ENCODE assay signal across 15 cellular contexts in the genomic region with DNA sequence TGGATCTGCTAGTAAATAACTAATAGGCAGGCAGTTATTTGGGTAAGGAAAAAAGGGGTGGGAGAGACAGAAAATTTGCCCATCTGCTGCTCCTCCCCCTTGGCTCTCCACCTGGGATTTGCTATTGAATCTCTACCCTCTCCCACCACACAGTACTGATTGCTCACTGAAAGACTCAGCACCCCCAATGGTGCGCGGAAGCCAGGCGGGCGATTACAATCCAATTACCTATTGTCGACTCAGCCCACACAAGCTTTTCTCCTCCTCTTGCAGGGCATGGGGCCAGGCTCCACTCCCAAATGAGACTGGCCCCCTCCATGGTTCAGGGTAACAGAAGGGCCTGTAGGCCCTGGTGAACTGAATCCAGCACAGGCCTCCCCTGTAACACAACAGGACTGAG. TPM values are rescaled to one million over a fixed set of nuclear protein-coding genes. Genes with fewer than 3 reads are reported as not detected.
DNase-seq lines count a peak whose midpoint lies in the region; ATAC-seq, FAIRE-seq and TF ChIP-seq lines count a peak whose summit lies in the region.
"Had no signal": no experiment of that assay in that cellular context is flagged by ENCODE, and none has a peak within 500 bp of the region (broad histone marks: within the 10 kb centered on the region; RNA-seq: fewer than 3 reads in every experiment).

No MANE protein-coding gene starts in this region.

- no TSS peak for BruUV-seq in K562 (replicated peaks; lab: Mats Ljungman, UMichigan)

- no peaks in the 10 kb centered on the region for H3K9me3 ChIP-seq in HUES64 (ENCODE audit: insufficient read depth, low read depth, low read length)
- H3K9me3 ChIP-seq in K562 (replicated peaks; ENCODE audit: control insufficient read depth, insufficient read depth, low read depth, low read length) = no peaks in the 10 kb centered on the region
- H3K9me3 ChIP-seq: upper lobe of left lung had no signal

- peaks cover 62% of the 10 kb centered on the region for H3K36me3 ChIP-seq in HUES64 (ENCODE audit: insufficient read depth, low read length)
- peaks cover 69% of the 10 kb centered on the region for H3K36me3 ChIP-seq in K562 (ENCODE audit: control insufficient read depth, insufficient read depth, low read length)

- POLR2A ChIA-PET in K562 (lab: Yijun Ruan, JAX) = interaction anchor here (0.6 to 2.4 kb wide), 4 partner anchors 10 to 1744 kb away, joined by 3 to 11 read pairs (median 6); no protein-coding TSS in a partner anchor

- DNase-seq in NCI-H2227 (lab: John Stamatoyannopoulos, UW; ENCODE audit: unreplicated experiment) (peak; percentile 89), K562 (ENCODE audit: extremely low read depth in 1 of 4, low spot score in 3 of 4) (no peak), SW480 (ENCODE audit: low spot score) (no peak), amniotic stem cell (lab: John Stamatoyannopoulos, UW) (no peak)
- DNase-seq in activated CD4-positive, CD25-positive, alpha-beta regulatory T cell treated with anti-CD3 and anti-CD28 coated beads, Interleukin-2, amount 50 U/mL, for 72 hours = no peak
- DNase-seq: NCI-H510A had no signal

- H3K27ac ChIP-seq in 22Rv1 (peak overlapping the region; percentile 100), HUES64 (ENCODE audit: low read depth, low read length) (0 out of 2 replicates have a peak overlapping the region, but pooled peaks have one; percentile 33), K562 (ENCODE audit: extremely low read depth, low read depth, low read length) (no peak overlapping the region)
- H3K27ac ChIP-seq: KMS-11, upper lobe of left lung had no signal

- H3K9me1 ChIP-seq in K562 (ENCODE audit: control insufficient read depth, insufficient read depth, low read length) = no peaks in the 10 kb centered on the region

- no peak for FAIRE-seq in K562 (lab: Jason Lieb, UNC)
- FAIRE-seq: bronchial epithelial cell had no signal

- H3K79me2 ChIP-seq in K562 (ENCODE audit: control insufficient read depth, insufficient read depth, low read length) = peaks cover 21% of the 10 kb centered on the region

- ATAC-seq in K562 (no peak), GM21526 (IDR thresholded peaks at IDR 0.05; ENCODE audit: low FRiP score, unreplicated experiment) (no peak)
- ATAC-seq: activated CD8-positive, alpha-beta T cell treated with anti-CD3 and anti-CD28 coated beads, Interleukin-2, amount 10 ng/mL, durations not matched to agents 7 days and 5 days had no signal

- CTCF ChIA-PET in K562 (lab: Yijun Ruan, JAX; ENCODE audit: low intra/inter-chr PET ratio) = no interaction called here

- peaks cover 24% of the 10 kb centered on the region for H3K4me1 ChIP-seq in HUES64 (ENCODE audit: insufficient read depth, low read length)
- H3K4me1 ChIP-seq in K562 (replicated peaks in 1 of 2; ENCODE audit: control insufficient read depth in 2 of 2, insufficient read depth in 2 of 2, low read length in 2 of 2) = peaks cover 26 to 30% of the 10 kb centered on the region in 2 experiments; a peak in 4 of 5 replicates

- H3K27me3 ChIP-seq in HUES64 (ENCODE audit: insufficient read depth, low read length) = no peaks in the 10 kb centered on the region
- no peaks in the 10 kb centered on the region for H3K27me3 ChIP-seq in K562 (ENCODE audit: control insufficient read depth in 2 of 2, insufficient read depth in 2 of 2, low read length in 2 of 2)
- H3K27me3 ChIP-seq: upper lobe of left lung had no signal

- H2AFZ ChIP-seq in K562 (ENCODE audit: low read depth, low read length) = no peak overlapping the region

- H3K4me3 ChIP-seq in HUES64 (ENCODE audit: low read length) (no peak overlapping the region), K562 (no peak overlapping the region)
- H3K4me3 ChIP-seq: upper lobe of left lung had no signal

- in situ Hi-C loops in K562 (cut with MboI) = no loop called here

- WGBS in HUES64 = 93% methylated on average over 5 of the region's 5 CpGs
- WGBS in K562 (ENCODE audit: insufficient coverage, low coverage, missing lambda C conversion rate) = 95% methylated on average over 5 of the region's 5 CpGs

- H4K20me1 ChIP-seq in K562 (replicated peaks; ENCODE audit: control insufficient read depth, insufficient read depth, low read length) = peaks cover 20% of the 10 kb centered on the region

- H3K9ac ChIP-seq in HUES64 (ENCODE audit: low read depth, low read length) (no peak overlapping the region), K562 (ENCODE audit: insufficient read depth in 1 of 2, low read depth in 2 of 2, low read length in 2 of 2) (no peak overlapping the region; a peak in 1 of 4 replicates)
- H3K9ac ChIP-seq: KMS-11 had no signal

- TF ChIP-seq CTCF in 22Rv1 (IDR thresholded peaks at IDR 0.05) = no peak
- no peak for TF ChIP-seq CTCF in K562 (IDR thresholded peaks at IDR 0.05 in 2 of 3, conservative IDR thresholded peaks at IDR 0.05 in 1 of 3; ENCODE audit: insufficient read depth in 2 of 3, low read depth in 1 of 3, low read length in 3 of 3)

- TF ChIP-seq EP300 in K562 (IDR thresholded peaks at IDR 0.05; ENCODE audit: low read length) = no peak

- intact Hi-C loops in K562 (cut with micrococcal nuclease) = no loop called here

- no peak for TF ChIP-seq POLR2A in K562 (conservative IDR thresholded peaks at IDR 0.05)

- TF ChIP-seq RAD21 in K562 (CRISPR knock-in tag; conservative IDR thresholded peaks at IDR 0.05 in 1 of 2, IDR thresholded peaks at IDR 0.05 in 1 of 2) = no peak

- H3K4me2 ChIP-seq in K562 (ENCODE audit: insufficient read depth, low read length) = no peak overlapping the region
- H3K4me2 ChIP-seq: KMS-11 had no signal

TF ChIP-seq in K562, 482 proteins besides CTCF, POLR2A, EP300 and RAD21 (continues in another document):
- 0 out of 2 replicates have a peak, but pooled peaks have one; percentile 27 for TF ChIP-seq ILF3 (IDR thresholded peaks at IDR 0.05; ENCODE audit: borderline replicate concordance)

RNA-seq across cellular contexts. Expression of a gene that starts 2.7 kb away (rescaled TPM):
- polyA plus RNA-seq in HUES64 (2013, experiment 1 of 2) = 939 TPM
- 892 TPM for polyA plus RNA-seq in HUES64 (2013, experiment 2 of 2)
- 381 and 607 TPM in 2 replicates for total RNA-seq in K562 (2011; cell fraction: chromatin; rRNA removed; ENCODE audit: low replicate concordance)
- total RNA-seq in K562 (2011; cell fraction: nucleolus; rRNA removed) = 219 and 264 TPM in 2 replicates
- total RNA-seq in K562 (2011; cell fraction: nucleoplasm; rRNA removed) = 460 and 546 TPM in 2 replicates
- total RNA-seq in K562 (2014; rRNA removed) (965 and 1,011 TPM in 2 replicates), K562 (2014; rRNA removed; fragmentation: Illumina TruSeq; extraction: Trizol) (866 and 959 TPM in 2 replicates), K562 (2015; rRNA removed; fragmentation: Illumina TruSeq; extraction: Trizol) (983 and 1,131 TPM in 2 replicates), K562 (2021) (972 and 1,007 TPM in 2 replicates)
- polyA plus RNA-seq in K562 (2011; rRNA removed) (370 and 462 TPM in 2 replicates), K562 (2014; fragmentation: Illumina TruSeq; extraction: Trizol) (1,354 and 1,569 TPM in 2 replicates), K562 (2014; fragmentation: Nextera tagmentation; extraction: Ambion mirVana) (1,000 to 10,000 TPM in 1 of 2 experiments, 100 to 1,000 TPM in 1; 805 to 1,140 TPM), K562 (2014; rRNA removed) (577 and 603 TPM in 2 replicates)
- polyA plus RNA-seq in K562 (2011; cell fraction: cytosol; rRNA removed) = 151 and 308 TPM in 2 replicates
- 496 and 1,136 TPM in 2 replicates for polyA plus RNA-seq in K562 (2011; cell fraction: nucleus; rRNA removed)
- polyA plus RNA-seq in K562 (2012) = 1,292 and 1,447 TPM in 2 replicates
- polyA minus RNA-seq in K562 (2011; rRNA and poly(A)+ RNA removed) = 169 and 229 TPM in 2 replicates
- polyA minus RNA-seq in K562 (2011; cell fraction: cytosol; rRNA and poly(A)+ RNA removed) = 143 and 214 TPM in 2 replicates
- polyA minus RNA-seq in K562 (2011; cell fraction: nucleus; rRNA and poly(A)+ RNA removed) = 90.3 and 188 TPM in 2 replicates

RNA-seq across cellular contexts. Expression of a gene that starts 37.4 kb away (rescaled TPM):
- 27.5 TPM for polyA plus RNA-seq in HUES64 (2013, experiment 1 of 2)
- polyA plus RNA-seq in HUES64 (2013, experiment 2 of 2) = 26.1 TPM
- total RNA-seq in K562 (2011; cell fraction: chromatin; rRNA removed; ENCODE audit: low replicate concordance) = 193 and 199 TPM in 2 replicates
- 118 TPM in 2 replicates for total RNA-seq in K562 (2011; cell fraction: nucleolus; rRNA removed)
- 160 and 187 TPM in 2 replicates for total RNA-seq in K562 (2011; cell fraction: nucleoplasm; rRNA removed)
- total RNA-seq in K562 (2014; rRNA removed) (40.8 and 45.3 TPM in 2 replicates), K562 (2014; rRNA removed; fragmentation: Illumina TruSeq; extraction: Trizol) (49.6 and 51.4 TPM in 2 replicates), K562 (2015; rRNA removed; fragmentation: Illumina TruSeq; extraction: Trizol) (46.8 and 47.4 TPM in 2 replicates), K562 (2021) (55.0 and 60.4 TPM in 2 replicates)
- polyA plus RNA-seq in K562 (2011; rRNA removed) (34.8 and 39.8 TPM in 2 replicates), K562 (2014; fragmentation: Illumina TruSeq; extraction: Trizol) (41.8 and 50.3 TPM in 2 replicates), K562 (2014; fragmentation: Nextera tagmentation; extraction: Ambion mirVana) (10 to 100 TPM; 33.3 to 44.3 TPM), K562 (2014; rRNA removed) (38.3 and 42.1 TPM in 2 replicates)
- 30.4 and 33.9 TPM in 2 replicates for polyA plus RNA-seq in K562 (2011; cell fraction: cytosol; rRNA removed)
- 36.1 and 38.4 TPM in 2 replicates for polyA plus RNA-seq in K562 (2011; cell fraction: nucleus; rRNA removed)
- 30.7 and 44.5 TPM in 2 replicates for polyA plus RNA-seq in K562 (2012)
- polyA minus RNA-seq in K562 (2011; rRNA and poly(A)+ RNA removed) = 75.8 and 89.1 TPM in 2 replicates
- polyA minus RNA-seq in K562 (2011; cell fraction: cytosol; rRNA and poly(A)+ RNA removed) = 23.4 and 26.7 TPM in 2 replicates
- 39.3 and 68.4 TPM in 2 replicates for polyA minus RNA-seq in K562 (2011; cell fraction: nucleus; rRNA and poly(A)+ RNA removed)

RNA-seq across cellular contexts. Expression of a gene that starts 58.9 kb away (rescaled TPM):
- 552 TPM for polyA plus RNA-seq in HUES64 (2013, experiment 1 of 2)
- polyA plus RNA-seq in HUES64 (2013, experiment 2 of 2) = 531 TPM
- 0.51 and 0.97 TPM in 2 replicates for total RNA-seq in K562 (2011; cell fraction: chromatin; rRNA removed; ENCODE audit: low replicate concordance)
- total RNA-seq in K562 (2011; cell fraction: nucleolus; rRNA removed) = 0.53 and 0.67 TPM in 2 replicates
- 0.81 and 1.5 TPM in 2 replicates for total RNA-seq in K562 (2011; cell fraction: nucleoplasm; rRNA removed)
- 3.1 and 3.8 TPM in 2 replicates for total RNA-seq in K562 (2014; rRNA removed)
- total RNA-seq in K562 (2014; rRNA removed; fragmentation: Illumina TruSeq; extraction: Trizol) = 4.3 and 4.5 TPM in 2 replicates
- total RNA-seq in K562 (2015; rRNA removed; fragmentation: Illumina TruSeq; extraction: Trizol) = 4.5 and 5.4 TPM in 2 replicates
- 5.1 TPM in 2 replicates for total RNA-seq in K562 (2021)
- polyA plus RNA-seq in K562 (2011; rRNA removed) = 0.26 and 5.2 TPM in 2 replicates
- 0.25 and 1.9 TPM in 2 replicates for polyA plus RNA-seq in K562 (2011; cell fraction: cytosol; rRNA removed)
- polyA plus RNA-seq in K562 (2011; cell fraction: nucleus; rRNA removed) = 0.15 and 1.7 TPM in 2 replicates
- polyA plus RNA-seq in K562 (2012) = 0.24 and 1.0 TPM in 2 replicates
- 3.5 and 3.9 TPM in 2 replicates for polyA plus RNA-seq in K562 (2014; fragmentation: Illumina TruSeq; extraction: Trizol)
- polyA plus RNA-seq in K562 (2014; fragmentation: Nextera tagmentation; extraction: Ambion mirVana) = 1 to 10 TPM in 1 of 2 experiments, under 1 TPM in 1; 0.80 to 1.0 TPM
- polyA plus RNA-seq in K562 (2014; rRNA removed) = 2.4 and 3.2 TPM in 2 replicates
- polyA minus RNA-seq in K562 (2011; rRNA and poly(A)+ RNA removed) = 0.69 and 13.6 TPM in 2 replicates
- 0.36 and 6.4 TPM in 2 replicates for polyA minus RNA-seq in K562 (2011; cell fraction: cytosol; rRNA and poly(A)+ RNA removed)
- polyA minus RNA-seq in K562 (2011; cell fraction: nucleus; rRNA and poly(A)+ RNA removed) = 0.11 and 0.81 TPM in 2 replicates
- total RNA-seq: activated CD8-positive, alpha-beta T cell treated with anti-CD3 and anti-CD28 coated beads, Interleukin-2, amount 10 ng/mL, durations not matched to agents 7 days and 5 days; bronchial epithelial cell; mononuclear cell; Right ventricle myocardium superior had no signal
